Comparison of ENCODE assay signal across 8 cellular contexts in the genomic region with DNA sequence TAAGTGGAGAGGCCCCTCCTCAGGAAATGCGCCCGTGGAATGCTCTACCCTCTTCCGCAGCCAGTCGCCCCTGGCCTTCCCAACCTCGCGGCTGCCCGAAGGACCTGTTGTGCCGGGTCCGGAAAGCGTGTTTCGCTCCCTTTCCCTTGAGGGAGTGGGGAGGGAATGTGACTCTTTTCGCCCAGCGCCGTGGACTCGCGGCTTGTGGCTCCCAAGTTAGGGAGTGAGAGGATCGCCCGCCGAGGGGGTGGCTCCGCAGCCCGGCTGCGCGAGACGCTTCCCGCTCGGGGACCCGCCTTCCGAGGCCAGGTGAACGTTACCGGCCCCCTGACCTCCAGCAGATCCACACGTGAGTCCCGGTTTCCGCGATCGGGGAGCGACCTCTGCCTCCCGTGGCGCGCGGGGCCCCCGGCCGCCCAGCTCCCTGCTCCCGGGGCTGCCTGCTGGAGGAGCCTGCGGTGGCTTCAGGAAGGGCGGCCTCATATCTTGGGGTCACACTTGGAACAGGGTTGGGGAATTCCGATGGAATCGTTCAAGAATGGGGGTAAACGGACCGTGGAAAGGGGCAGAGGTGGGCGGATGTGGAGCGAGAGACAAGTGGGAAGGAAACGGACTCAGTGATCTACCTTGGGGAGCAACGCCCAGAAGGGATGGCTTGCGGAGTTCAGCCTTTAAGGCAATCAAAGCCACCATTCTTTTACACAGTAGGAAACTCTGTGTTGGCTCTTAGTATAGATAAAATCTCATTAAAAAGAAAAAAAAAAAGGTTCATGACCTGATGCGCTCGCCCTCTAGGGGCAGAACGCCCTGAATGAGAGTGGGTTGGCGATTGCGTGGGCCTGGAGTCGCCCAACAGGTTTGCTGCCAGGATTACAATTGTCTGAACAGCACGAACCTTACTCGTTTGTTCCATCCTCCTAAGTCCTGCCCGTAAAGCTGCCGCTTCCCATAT. TPM values are rescaled to one million over a fixed set of nuclear protein-coding genes. Genes with fewer than 3 reads are reported as not detected.
DNase-seq lines count a peak whose midpoint lies in the region; ATAC-seq, FAIRE-seq and TF ChIP-seq lines count a peak whose summit lies in the region.

No MANE protein-coding gene starts in this region.

- peak overlapping the region; percentile 93 for H3K4me3 Mint-ChIP-seq in neural crest cell

- peak; percentile 11 for TF ChIP-seq CTCF in fibroblast of pulmonary artery (IDR thresholded peaks at IDR 0.05; ENCODE audit: low read length, missing control alignments)
- TF ChIP-seq CTCF in neural crest cell (conservative IDR thresholded peaks at IDR 0.05), result peak; percentile 69
- TF ChIP-seq CTCF in D721Med (IDR thresholded peaks at IDR 0.05; ENCODE audit: insufficient read depth, missing control alignments), result no peak

- peak overlapping the region; percentile 50; the same call in 1 of the 2 replicates for H3K9ac ChIP-seq in HUES64 (ENCODE audit: low read depth, low read length)

- peaks cover 48% of the 10 kb centered on the region for H3K27me3 Mint-ChIP-seq in neural crest cell (ENCODE audit: low read depth)

- H3K9me3 ChIP-seq in HUES64 (ENCODE audit: insufficient read depth, low read depth, low read length), result no peaks in the 10 kb centered on the region

- no peak for ATAC-seq in GM21515 (IDR thresholded peaks at IDR 0.05; ENCODE audit: unreplicated experiment)

- H3K9me3 Mint-ChIP-seq in neural crest cell, result no peaks in the 10 kb centered on the region

- WGBS in HUES64, result 2% methylated on average over 61 of the region's 64 CpGs

- H3K27me3 ChIP-seq in HUES64 (ENCODE audit: insufficient read depth, low read length), result peaks cover 39% of the 10 kb centered on the region

- H3K4me1 Mint-ChIP-seq in neural crest cell, result peaks cover 4% of the 10 kb centered on the region

- H3K4me1 ChIP-seq in HUES64 (ENCODE audit: insufficient read depth, low read length), result peaks cover 7% of the 10 kb centered on the region

- no peaks in the 10 kb centered on the region for H3K36me3 Mint-ChIP-seq in neural crest cell (ENCODE audit: low read depth)

- H3K27ac ChIP-seq in HUES64 (ENCODE audit: low read depth, low read length), result no peak overlapping the region

- H3K27ac Mint-ChIP-seq in neural crest cell (ENCODE audit: unreplicated experiment), result no peak overlapping the region

- no peak for FAIRE-seq in D721Med (lab: Jason Lieb, UNC)

- H3K4me3 ChIP-seq in HUES64 (ENCODE audit: low read length) (peak overlapping the region; percentile 66), fibroblast of pulmonary artery (replicated peaks; ENCODE audit: low read depth, low read length) (peak overlapping the region; percentile 61)

- DNase-seq in ELR (ENCODE audit: low read depth) (peak; percentile 9), activated T-cell treated with anti-CD3 and anti-CD28 coated beads for 48 hours (ENCODE audit: low read depth) (peak; percentile 18), fibroblast of pulmonary artery (ENCODE audit: low read depth) (no peak), neural crest cell (ENCODE audit: low read depth, low spot score) (peak; percentile 23), C1 segment of cervical spinal cord (lab: John Stamatoyannopoulos, UW) (no peak), D721Med (ENCODE audit: insufficient read length, low spot score) (no peak)

- no peaks in the 10 kb centered on the region for H3K36me3 ChIP-seq in HUES64 (ENCODE audit: insufficient read depth, low read length)

RNA-seq across cellular contexts. Expression of gene TPD52L1, which starts 0.9 kb away (rescaled TPM):
- 4.6 TPM for polyA plus RNA-seq in HUES64 (2013, experiment 1 of 2)
- 5.6 TPM for polyA plus RNA-seq in HUES64 (2013, experiment 2 of 2)
- total RNA-seq in neural crest cell, result 2.9 and 3.6 TPM in 2 replicates

Comparison
In these comparisons a context has a peak if more than half of its experiments do, and no peak if none do; other contexts are left out.
1. DNase-seq: peak in ELR (single experiment), activated T-cell treated with anti-CD3 and anti-CD28 coated beads for 48 hours (single experiment) and neural crest cell (single experiment); none in fibroblast of pulmonary artery (single experiment), C1 segment of cervical spinal cord (0 of 14) and D721Med (single experiment).